In the genomic region with DNA sequence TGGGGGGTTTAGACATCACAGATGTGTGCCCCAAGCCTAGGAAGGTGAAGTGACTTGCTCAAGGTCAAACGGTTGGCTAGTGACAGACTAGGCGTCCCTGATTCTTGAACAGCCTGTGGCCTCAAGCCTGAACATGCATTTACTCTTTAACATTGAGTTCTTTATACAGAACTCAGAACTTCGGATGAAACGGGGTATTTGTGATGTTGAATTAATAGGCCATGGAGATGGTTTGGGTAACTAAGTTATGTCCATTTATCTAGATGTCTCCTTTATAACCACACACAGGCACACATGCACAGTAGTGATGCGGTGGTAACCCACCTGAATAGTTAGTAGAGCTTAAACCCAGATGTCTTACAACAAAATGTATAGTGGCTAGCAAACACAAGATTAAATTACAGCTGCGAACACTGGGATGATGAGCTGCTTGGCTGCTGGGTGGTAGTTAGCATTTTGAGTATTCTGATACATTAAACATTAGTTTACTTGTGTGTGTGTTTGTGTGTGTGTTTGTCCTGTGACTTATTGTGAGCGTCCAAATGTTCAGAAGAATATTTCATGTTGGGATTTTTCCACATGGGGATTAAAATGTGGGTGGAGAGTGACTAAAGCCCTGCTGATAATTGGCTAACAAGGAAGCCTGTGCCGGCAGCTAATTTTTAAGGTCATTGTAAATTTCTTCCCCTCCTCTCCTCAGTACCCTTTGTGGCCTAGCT, we compare ENCODE assay signal across 8 cellular contexts. TPM values are rescaled to one million over a fixed set of nuclear protein-coding genes. Genes with fewer than 3 reads are reported as not detected.
DNase-seq lines count a peak whose midpoint lies in the region; ATAC-seq, FAIRE-seq and TF ChIP-seq lines count a peak whose summit lies in the region.

No MANE protein-coding gene starts in this region.

- peaks cover 55% of the 10 kb centered on the region for H3K4me1 Mint-ChIP-seq in activated T-cell treated with anti-CD3 and anti-CD28 coated beads, Interleukin-2, amount 50 U/mL, for 4 hours (ENCODE audit: low read depth)
- peaks cover 46% of the 10 kb centered on the region for H3K4me1 Mint-ChIP-seq in activated naive CD8-positive, alpha-beta T cell treated with anti-CD3 and anti-CD28 coated beads, Interleukin-2, amount 10 ng/mL, durations not matched to agents 7 days and 5 days

- ATAC-seq in activated T-cell treated with anti-CD3 and anti-CD28 coated beads, Interleukin-2, amount 50 U/mL, for 4 hours = no peak
- ATAC-seq in activated naive CD8-positive, alpha-beta T cell treated with anti-CD3 and anti-CD28 coated beads, Interleukin-2, amount 10 ng/mL, durations not matched to agents 7 days and 5 days (ENCODE audit: low read depth) = no peak
- ATAC-seq in GM18907 (IDR thresholded peaks at IDR 0.05; ENCODE audit: unreplicated experiment) = no peak
- no peak for ATAC-seq in GM21737 (IDR thresholded peaks at IDR 0.05; ENCODE audit: unreplicated experiment)

- TF ChIP-seq CTCF in kidney (IDR thresholded peaks at IDR 0.05; ENCODE audit: borderline replicate concordance, extremely low read depth, insufficient read depth) (no peak), suprapubic skin (IDR thresholded peaks at IDR 0.05) (no peak)

- H3K36me3 Mint-ChIP-seq in activated T-cell treated with anti-CD3 and anti-CD28 coated beads, Interleukin-2, amount 50 U/mL, for 4 hours (ENCODE audit: insufficient read depth) = peaks cover 15% of the 10 kb centered on the region
- H3K36me3 Mint-ChIP-seq in activated naive CD8-positive, alpha-beta T cell treated with anti-CD3 and anti-CD28 coated beads, Interleukin-2, amount 10 ng/mL, durations not matched to agents 7 days and 5 days = peaks cover 6% of the 10 kb centered on the region

- TF ChIP-seq POLR2A in suprapubic skin (IDR thresholded peaks at IDR 0.05) = no peak

- H3K27me3 ChIP-seq in suprapubic skin = no peaks in the 10 kb centered on the region

- peak overlapping the region; percentile 96 to 97 for H3K27ac ChIP-seq in kidney (ENCODE audit: low read depth in 2 of 2, low read length in 2 of 2)
- peak overlapping the region; percentile 97 for H3K27ac ChIP-seq in suprapubic skin

- H3K27ac Mint-ChIP-seq in activated naive CD8-positive, alpha-beta T cell treated with anti-CD3 and anti-CD28 coated beads, Interleukin-2, amount 10 ng/mL, durations not matched to agents 7 days and 5 days = peak overlapping the region; percentile 91

- H3K4me1 ChIP-seq in kidney (ENCODE audit: control insufficient read depth in 1 of 2, insufficient read depth in 1 of 2, low read depth in 1 of 2, low read length in 2 of 2) = peaks cover 19 to 42% of the 10 kb centered on the region in 2 donors
- peaks cover 69% of the 10 kb centered on the region for H3K4me1 ChIP-seq in suprapubic skin

- no peak for FAIRE-seq in kidney (lab: Jason Lieb, UNC)

- no peaks in the 10 kb centered on the region for H3K27me3 Mint-ChIP-seq in activated T-cell treated with anti-CD3 and anti-CD28 coated beads, Interleukin-2, amount 50 U/mL, for 4 hours (ENCODE audit: low read depth)
- H3K27me3 Mint-ChIP-seq in activated naive CD8-positive, alpha-beta T cell treated with anti-CD3 and anti-CD28 coated beads, Interleukin-2, amount 10 ng/mL, durations not matched to agents 7 days and 5 days = peaks cover 8% of the 10 kb centered on the region

- TF ChIP-seq EP300 in suprapubic skin (IDR thresholded peaks at IDR 0.05) = no peak

- DNase-seq in activated T-cell treated with anti-CD3 and anti-CD28 coated beads, Interleukin-2, amount 50 U/mL, for 4 hours = no peak
- DNase-seq in activated T-cell treated with anti-CD3 and anti-CD28 coated beads for 4 hours (no peak), kidney (no peak), suprapubic skin (ENCODE audit: low spot score in 2 of 2) (no peak), NCI-H2081 treated with DMSO at 0.1 percent for 48 hours (lab: John Stamatoyannopoulos, UW) (no peak)
- DNase-seq in activated naive CD8-positive, alpha-beta T cell treated with anti-CD3 and anti-CD28 coated beads, Interleukin-2, amount 10 ng/mL, durations not matched to agents 7 days and 5 days = no peak

- H3K9me3 Mint-ChIP-seq in activated T-cell treated with anti-CD3 and anti-CD28 coated beads, Interleukin-2, amount 50 U/mL, for 4 hours = no peaks in the 10 kb centered on the region
- H3K9me3 Mint-ChIP-seq in activated naive CD8-positive, alpha-beta T cell treated with anti-CD3 and anti-CD28 coated beads, Interleukin-2, amount 10 ng/mL, durations not matched to agents 7 days and 5 days = no peaks in the 10 kb centered on the region

- H3K4me3 ChIP-seq in kidney (ENCODE audit: low read length in 2 of 2) (peak overlapping the region; percentile 84 to 95), suprapubic skin (peak overlapping the region; percentile 90)

- POLR2A ChIA-PET in activated naive CD8-positive, alpha-beta T cell treated with anti-CD3 and anti-CD28 coated beads, Interleukin-2, amount 10 ng/mL, durations not matched to agents 7 days and 5 days (lab: Charles Lee) = interaction anchor here (0.6 to 4.4 kb wide), 5 partner anchors 13 to 358 kb away, joined by 3 to 50 read pairs (median 3); no protein-coding TSS in a partner anchor

- H3K4me3 Mint-ChIP-seq in activated T-cell treated with anti-CD3 and anti-CD28 coated beads, Interleukin-2, amount 50 U/mL, for 4 hours = peak overlapping the region; percentile 96
- peak overlapping the region; percentile 96 for H3K4me3 Mint-ChIP-seq in activated naive CD8-positive, alpha-beta T cell treated with anti-CD3 and anti-CD28 coated beads, Interleukin-2, amount 10 ng/mL, durations not matched to agents 7 days and 5 days

- 37% methylated on average over 8 of the region's 8 CpGs for WGBS in suprapubic skin

- H3K36me3 ChIP-seq in kidney (ENCODE audit: control insufficient read depth in 1 of 2, insufficient read depth in 2 of 2, low read length in 2 of 2) (peaks cover 2 to 16% of the 10 kb centered on the region in 2 donors), suprapubic skin (no peaks in the 10 kb centered on the region)

- H3K9me3 ChIP-seq in kidney (ENCODE audit: control insufficient read depth in 1 of 2, low read length in 2 of 2) (no peaks in the 10 kb centered on the region), suprapubic skin (no peaks in the 10 kb centered on the region)

- intact Hi-C loops in kidney (cut with DNase I) = no loop called here

- H3K9ac ChIP-seq in kidney (ENCODE audit: low read length in 2 of 2) = peak overlapping the region; percentile 96

RNA-seq across cellular contexts. Expression of a gene that starts 2.3 kb away (rescaled TPM):
- total RNA-seq in activated T-cell treated with anti-CD3 and anti-CD28 coated beads, Interleukin-2, amount 50 U/mL, for 4 hours = 100 to 1,000 TPM; 334 to 383 (median 337) TPM
- 100 to 1,000 TPM; 193 to 195 TPM for total RNA-seq in activated naive CD8-positive, alpha-beta T cell treated with anti-CD3 and anti-CD28 coated beads, Interleukin-2, amount 10 ng/mL, durations not matched to agents 7 days and 5 days
- total RNA-seq in kidney (2,241 TPM), suprapubic skin (100 to 1,000 TPM; 556 to 703 (median 561) TPM)
- polyA plus RNA-seq in kidney (ENCODE audit: insufficient read depth, low read depth, low replicate concordance) = 1,218 TPM
